ENCODE assay signal across 8 cellular contexts in genomic region chr19:8308891-8309291, GRCh38. TPM values are rescaled to one million over a fixed set of nuclear protein-coding genes. Genes with fewer than 3 reads are reported as not detected.
DNase-seq lines count a peak whose midpoint lies in the region; ATAC-seq and TF ChIP-seq lines count a peak whose summit lies in the region.

No MANE protein-coding gene starts in this region.

- H3K27ac Mint-ChIP-seq in activated B cell treated with CpG ODN at 0.5 μM for 24 hours: peak overlapping the region; percentile 70

- no peak for DNase-seq in GM12865 (ENCODE audit: low read depth)
- DNase-seq in activated B cell treated with CpG ODN at 0.5 μM for 24 hours: no peak
- no peak for DNase-seq in cardiac muscle cell (ENCODE audit: low read depth in 1 of 2, low spot score in 1 of 2)
- no peak for DNase-seq in retinal pigment epithelial cell (ENCODE audit: low read depth)
- no peak for DNase-seq in OCI-M1 (lab: John Stamatoyannopoulos, UW)
- DNase-seq in NCI-H2171 (lab: John Stamatoyannopoulos, UW): no peak

- intact Hi-C loops in activated B cell treated with CpG ODN at 0.5 μM for 24 hours (cut with micrococcal nuclease): loop anchor here (1.0 kb wide), 2 partner anchors 12 to 34 kb away; partner anchors contain the start of genes KANK3, NDUFA7 and RPS28

- ATAC-seq in activated B cell treated with CpG ODN at 0.5 μM for 24 hours (ENCODE audit: low read depth) (no peak), GM19328 (IDR thresholded peaks at IDR 0.05; ENCODE audit: unreplicated experiment) (no peak), GM21723 (IDR thresholded peaks at IDR 0.05; ENCODE audit: unreplicated experiment) (no peak)

- H3K36me3 Mint-ChIP-seq in activated B cell treated with CpG ODN at 0.5 μM for 24 hours (ENCODE audit: low read depth): peaks cover 42% of the 10 kb centered on the region

- no peaks in the 10 kb centered on the region for H3K27me3 Mint-ChIP-seq in activated B cell treated with CpG ODN at 0.5 μM for 24 hours

- POLR2A ChIA-PET in activated B cell treated with CpG ODN at 0.5 μM for 24 hours (lab: Charles Lee): interaction anchor here (0.7 to 1.6 kb wide), 3 partner anchors 10 to 16 kb away, joined by 4 to 5 read pairs (median 4); partner anchors contain the start of genes NDUFA7 and RPS28

- H3K4me1 Mint-ChIP-seq in activated B cell treated with CpG ODN at 0.5 μM for 24 hours: peaks cover 31% of the 10 kb centered on the region

- peak overlapping the region; percentile 89 for H3K4me3 Mint-ChIP-seq in activated B cell treated with CpG ODN at 0.5 μM for 24 hours

- H3K27ac ChIP-seq in cardiac muscle cell: peak overlapping the region; percentile 89

- H3K4me3 ChIP-seq in GM12865 (ENCODE audit: low read depth, low read length) (peak overlapping the region; percentile 66), cardiac muscle cell (peak overlapping the region; percentile 47), retinal pigment epithelial cell (ENCODE audit: low read length) (peak overlapping the region; percentile 73)

- H3K27me3 ChIP-seq in cardiac muscle cell: no peaks in the 10 kb centered on the region

- H3K9me3 Mint-ChIP-seq in activated B cell treated with CpG ODN at 0.5 μM for 24 hours: no peaks in the 10 kb centered on the region

- H3K9me3 ChIP-seq in cardiac muscle cell (ENCODE audit: low read depth): no peaks in the 10 kb centered on the region

- peaks cover 10% of the 10 kb centered on the region for H3K36me3 ChIP-seq in cardiac muscle cell

- H3K4me1 ChIP-seq in cardiac muscle cell (ENCODE audit: low read depth): peaks cover 13% of the 10 kb centered on the region

- TF ChIP-seq CTCF in GM12865 (IDR thresholded peaks at IDR 0.05; ENCODE audit: insufficient read depth, low read depth, low read length, missing control alignments) (no peak), activated B cell treated with CpG ODN at 0.5 μM for 24 hours (IDR thresholded peaks at IDR 0.05) (no peak), cardiac muscle cell (IDR thresholded peaks at IDR 0.05; ENCODE audit: low read depth, low read length) (no peak), retinal pigment epithelial cell (conservative IDR thresholded peaks at IDR 0.05; ENCODE audit: low read depth, low read length) (no peak)

- CTCF ChIA-PET in activated B cell treated with CpG ODN at 0.5 μM for 24 hours (lab: Charles Lee): no interaction called here

RNA-seq across cellular contexts. Expression of gene CD320, which starts 0.7 kb away (rescaled TPM):
- total RNA-seq in activated B cell treated with CpG ODN at 0.5 μM for 24 hours: 23.7 and 24.6 TPM in 2 replicates
- total RNA-seq in cardiac muscle cell: 87.4 and 94.7 TPM in 2 replicates
- 99.3 and 109 TPM in 2 replicates for polyA plus RNA-seq in cardiac muscle cell

RNA-seq across cellular contexts. Expression of gene NDUFA7, which starts 12.3 kb away (rescaled TPM):
- total RNA-seq in activated B cell treated with CpG ODN at 0.5 μM for 24 hours (31.1 and 35.8 TPM in 2 replicates), cardiac muscle cell (57.0 and 92.7 TPM in 2 replicates)
- 218 and 249 TPM in 2 replicates for polyA plus RNA-seq in cardiac muscle cell

RNA-seq across cellular contexts. Expression of gene RPS28, which starts 12.4 kb away (rescaled TPM):
- 3,149 and 3,168 TPM in 2 replicates for total RNA-seq in activated B cell treated with CpG ODN at 0.5 μM for 24 hours
- 349 and 720 TPM in 2 replicates for total RNA-seq in cardiac muscle cell
- 569 and 666 TPM in 2 replicates for polyA plus RNA-seq in cardiac muscle cell

RNA-seq across cellular contexts. Expression of gene KANK3, which starts 34.2 kb away (rescaled TPM):
- total RNA-seq in activated B cell treated with CpG ODN at 0.5 μM for 24 hours: 0.07 and 0.29 TPM in 2 replicates
- 0.56 and 4.0 TPM in 2 replicates for total RNA-seq in cardiac muscle cell
- polyA plus RNA-seq in cardiac muscle cell: 0.72 and 1.8 TPM in 2 replicates

RNA-seq across cellular contexts. Expression of gene ANGPTL4, which starts 55.1 kb away (rescaled TPM):
- not detected in 2 replicates for total RNA-seq in activated B cell treated with CpG ODN at 0.5 μM for 24 hours
- 2.5 and 3.2 TPM in 2 replicates for total RNA-seq in cardiac muscle cell
- 3.0 and 6.0 TPM in 2 replicates for polyA plus RNA-seq in cardiac muscle cell
